ENCODE assay signal across 8 cellular contexts in genomic region chr22:36379593-36380361, GRCh38. TPM values are rescaled to one million over a fixed set of nuclear protein-coding genes. Genes with fewer than 3 reads are reported as not detected.
DNase-seq lines count a peak whose midpoint lies in the region; ATAC-seq and TF ChIP-seq lines count a peak whose summit lies in the region.

No MANE protein-coding gene starts in this region.

- DNase-seq in activated naive CD4-positive, alpha-beta T cell treated with Interleukin-2 at 50 U/mL for 16 hours: peak; percentile 52
- DNase-seq in activated naive CD4-positive, alpha-beta T cell treated with anti-CD3 and anti-CD28 coated beads, Interleukin-2, amount 50 U/mL, for 16 hours: no peak
- DNase-seq in activated naive CD8-positive, alpha-beta T cell treated with anti-CD3 and anti-CD28 coated beads for 36 hours: no peak
- DNase-seq in lower lobe of right lung (no peak), C1 segment of cervical spinal cord (lab: John Stamatoyannopoulos, UW) (no peak)

- H3K36me3 ChIP-seq in lower lobe of right lung (peaks cover 64% of the 10 kb centered on the region), urinary bladder (ENCODE audit: insufficient read depth) (peaks cover 2% of the 10 kb centered on the region)

- intact Hi-C loops in lower lobe of right lung (cut with DNase I): no loop called here

- ATAC-seq in lower lobe of right lung: peak; percentile 2 to 11
- no peak for ATAC-seq in HG02981 (IDR thresholded peaks at IDR 0.05; ENCODE audit: unreplicated experiment)
- ATAC-seq in GM18867 (IDR thresholded peaks at IDR 0.05; ENCODE audit: unreplicated experiment): no peak

- peaks cover 79% of the 10 kb centered on the region for H3K36me3 Mint-ChIP-seq in activated naive CD8-positive, alpha-beta T cell treated with anti-CD3 and anti-CD28 coated beads for 36 hours

- H3K4me1 Mint-ChIP-seq in activated naive CD8-positive, alpha-beta T cell treated with anti-CD3 and anti-CD28 coated beads for 36 hours: peaks cover 89% of the 10 kb centered on the region

- peak overlapping the region; percentile 95 for H3K27ac Mint-ChIP-seq in activated naive CD8-positive, alpha-beta T cell treated with anti-CD3 and anti-CD28 coated beads for 36 hours

- no peaks in the 10 kb centered on the region for H3K9me3 ChIP-seq in lower lobe of right lung

- no peak for TF ChIP-seq CTCF in lower lobe of right lung (IDR thresholded peaks at IDR 0.05)

- peak overlapping the region; percentile 79 for H3K4me3 Mint-ChIP-seq in activated naive CD8-positive, alpha-beta T cell treated with anti-CD3 and anti-CD28 coated beads for 36 hours

- H3K27ac ChIP-seq in lower lobe of right lung: peak overlapping the region; percentile 81
- H3K27ac ChIP-seq in urinary bladder (ENCODE audit: low read depth): peak overlapping the region; percentile 70

- WGBS in urinary bladder: 53% methylated on average over 16 of the region's 16 CpGs

- H3K9me3 Mint-ChIP-seq in activated naive CD8-positive, alpha-beta T cell treated with anti-CD3 and anti-CD28 coated beads for 36 hours: no peaks in the 10 kb centered on the region

- peaks cover 100% of the 10 kb centered on the region for H3K4me1 ChIP-seq in lower lobe of right lung
- H3K4me1 ChIP-seq in urinary bladder (ENCODE audit: insufficient read depth): no peaks in the 10 kb centered on the region

- H3K4me3 ChIP-seq in lower lobe of right lung (peak overlapping the region; percentile 14), urinary bladder (ENCODE audit: low read depth, low read length) (no peak overlapping the region)

- no peaks in the 10 kb centered on the region for H3K27me3 ChIP-seq in lower lobe of right lung (ENCODE audit: low read depth)

- no peaks in the 10 kb centered on the region for H3K27me3 Mint-ChIP-seq in activated naive CD8-positive, alpha-beta T cell treated with anti-CD3 and anti-CD28 coated beads for 36 hours

RNA-seq across cellular contexts. Expression of gene MYH9, which starts 8.0 kb away (rescaled TPM):
- 100 to 1,000 TPM; 551 to 554 TPM for total RNA-seq in activated naive CD8-positive, alpha-beta T cell treated with anti-CD3 and anti-CD28 coated beads for 36 hours
- 659 TPM for total RNA-seq in lower lobe of right lung
- 150 TPM for total RNA-seq in urinary bladder
- polyA plus RNA-seq in urinary bladder: 258 TPM

Comparison
In these comparisons a context has a peak if more than half of its experiments do, and no peak if none do; other contexts are left out.
1. ATAC-seq: peak in lower lobe of right lung (2 of 2); none in HG02981 (single experiment) and GM18867 (single experiment).